Comparison of ENCODE assay signal across 20 cellular contexts in the genomic region with DNA sequence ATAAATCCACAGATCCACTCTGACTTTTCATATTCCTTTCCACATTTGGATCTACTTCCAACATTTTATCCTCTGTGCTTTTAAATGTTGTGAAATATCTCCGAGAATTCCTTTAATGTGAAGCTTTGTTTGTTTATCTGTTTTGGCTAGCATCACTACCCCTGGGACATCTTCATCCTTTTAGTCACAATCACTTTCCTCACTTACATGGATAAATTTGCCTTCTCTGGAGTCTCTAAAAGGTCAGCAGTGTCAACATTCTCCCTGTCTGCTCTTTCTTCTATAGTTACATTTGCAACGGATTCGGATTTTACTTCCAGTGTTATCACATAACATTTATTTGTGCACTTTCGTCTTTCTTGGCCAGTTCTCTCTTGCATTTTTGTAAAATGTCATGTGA. TPM values are rescaled to one million over a fixed set of nuclear protein-coding genes. Genes with fewer than 3 reads are reported as not detected.
DNase-seq lines count a peak whose midpoint lies in the region; ATAC-seq and TF ChIP-seq lines count a peak whose summit lies in the region.
"Had no signal": no experiment of that assay in that cellular context is flagged by ENCODE, and none has a peak within 500 bp of the region (broad histone marks: within the 10 kb centered on the region; RNA-seq: fewer than 3 reads in every experiment).

No MANE protein-coding gene starts in this region.

- BruUV-seq in Calu3 (replicated peaks; lab: Mats Ljungman, UMichigan) = no TSS peak

- POLR2A ChIA-PET in activated CD4-positive, alpha-beta memory T cell treated with anti-CD3 and anti-CD28 coated beads for 36 hours (lab: Charles Lee) = no interaction called here

- DNase-seq in Calu3 = no peak
- DNase-seq in SK-MEL-5 (ENCODE audit: low read depth, low spot score) = peak; percentile 29
- DNase-seq in epithelial cell of prostate (ENCODE audit: low read depth, low spot score) = no peak
- peak; percentile 3 for DNase-seq in medulla oblongata (ENCODE audit: extremely low spot score)
- DNase-seq in activated CD4-positive, alpha-beta memory T cell treated with anti-CD3 and anti-CD28 coated beads for 36 hours = no peak
- no peak for DNase-seq in ureter (ENCODE audit: low spot score)
- DNase-seq in activated naive CD4-positive, alpha-beta T cell treated with anti-CD3 and anti-CD28 coated beads for 36 hours = no peak
- DNase-seq: 8988T; CD4-positive, alpha-beta memory T cell; DMS53; DND-41; EL; H9 had no signal

- peak overlapping the region; percentile 86 for H3K27ac ChIP-seq in epithelial cell of prostate
- H3K27ac ChIP-seq: BLaER1, HL-60 had no signal

- H3K27ac Mint-ChIP-seq in Calu3 (ENCODE audit: unreplicated experiment) = peak overlapping the region; percentile 81
- no peak overlapping the region for H3K27ac Mint-ChIP-seq in activated CD4-positive, alpha-beta memory T cell treated with anti-CD3 and anti-CD28 coated beads for 36 hours
- H3K27ac Mint-ChIP-seq in activated naive CD4-positive, alpha-beta T cell treated with anti-CD3 and anti-CD28 coated beads for 36 hours = no peak overlapping the region
- H3K27ac Mint-ChIP-seq: CD14-positive monocyte; CD4-positive, alpha-beta memory T cell had no signal

- TF ChIP-seq CTCF in Calu3 (IDR thresholded peaks at IDR 0.05; ENCODE audit: unreplicated experiment) = no peak

- ATAC-seq in HG03571 (IDR thresholded peaks at IDR 0.05; ENCODE audit: unreplicated experiment) = no peak
- ATAC-seq: GM12878 had no signal

- H3K27me3 Mint-ChIP-seq in Calu3 (ENCODE audit: unreplicated experiment) = no peaks in the 10 kb centered on the region
- peaks cover 7% of the 10 kb centered on the region for H3K27me3 Mint-ChIP-seq in activated CD4-positive, alpha-beta memory T cell treated with anti-CD3 and anti-CD28 coated beads for 36 hours
- H3K27me3 Mint-ChIP-seq in activated naive CD4-positive, alpha-beta T cell treated with anti-CD3 and anti-CD28 coated beads for 36 hours (ENCODE audit: low read depth) = peaks cover 11% of the 10 kb centered on the region

- in situ Hi-C loops in SK-MEL-5 (cut with HindIII; ENCODE audit: low pct_unique_long_range_greater_than_20kb, low sequenced_read_pairs) = no loop called here

- no peaks in the 10 kb centered on the region for H3K9me3 Mint-ChIP-seq in Calu3 (ENCODE audit: low read depth, unreplicated experiment)
- no peaks in the 10 kb centered on the region for H3K9me3 Mint-ChIP-seq in activated CD4-positive, alpha-beta memory T cell treated with anti-CD3 and anti-CD28 coated beads for 36 hours
- H3K9me3 Mint-ChIP-seq in activated naive CD4-positive, alpha-beta T cell treated with anti-CD3 and anti-CD28 coated beads for 36 hours = no peaks in the 10 kb centered on the region
- H3K9me3 Mint-ChIP-seq: CD14-positive monocyte, H9 had no signal

- intact Hi-C loops in Calu3 (cut with micrococcal nuclease; ENCODE audit: unreplicated experiment) = no loop called here
- intact Hi-C loops in activated CD4-positive, alpha-beta memory T cell treated with anti-CD3 and anti-CD28 coated beads for 36 hours (cut with micrococcal nuclease) = no loop called here
- intact Hi-C loops in activated naive CD4-positive, alpha-beta T cell treated with anti-CD3 and anti-CD28 coated beads for 36 hours (cut with micrococcal nuclease) = no loop called here

- H3K36me3 Mint-ChIP-seq in Calu3 (ENCODE audit: insufficient read depth, unreplicated experiment) = no peaks in the 10 kb centered on the region
- no peaks in the 10 kb centered on the region for H3K36me3 Mint-ChIP-seq in activated CD4-positive, alpha-beta memory T cell treated with anti-CD3 and anti-CD28 coated beads for 36 hours
- H3K36me3 Mint-ChIP-seq in activated naive CD4-positive, alpha-beta T cell treated with anti-CD3 and anti-CD28 coated beads for 36 hours (ENCODE audit: low read depth) = no peaks in the 10 kb centered on the region
- H3K36me3 Mint-ChIP-seq: CD14-positive monocyte; CD4-positive, alpha-beta memory T cell had no signal

- CTCF ChIA-PET in Calu3 (lab: Charles Lee) = no interaction called here
- CTCF ChIA-PET in activated CD4-positive, alpha-beta memory T cell treated with anti-CD3 and anti-CD28 coated beads for 36 hours (lab: Charles Lee) = no interaction called here
- CTCF ChIA-PET in activated naive CD4-positive, alpha-beta T cell treated with anti-CD3 and anti-CD28 coated beads for 36 hours (lab: Charles Lee) = no interaction called here

- peaks cover 12% of the 10 kb centered on the region for H3K4me1 Mint-ChIP-seq in Calu3 (ENCODE audit: low read depth, unreplicated experiment)
- H3K4me1 Mint-ChIP-seq in activated CD4-positive, alpha-beta memory T cell treated with anti-CD3 and anti-CD28 coated beads for 36 hours (ENCODE audit: low read depth) = no peaks in the 10 kb centered on the region
- H3K4me1 Mint-ChIP-seq in activated naive CD4-positive, alpha-beta T cell treated with anti-CD3 and anti-CD28 coated beads for 36 hours (ENCODE audit: low read depth) = no peaks in the 10 kb centered on the region
- H3K4me1 Mint-ChIP-seq: CD14-positive monocyte; CD4-positive, alpha-beta memory T cell had no signal

- no peak overlapping the region for H3K4me3 Mint-ChIP-seq in Calu3 (ENCODE audit: low read depth, unreplicated experiment)
- no peak overlapping the region for H3K4me3 Mint-ChIP-seq in activated CD4-positive, alpha-beta memory T cell treated with anti-CD3 and anti-CD28 coated beads for 36 hours
- H3K4me3 Mint-ChIP-seq in activated naive CD4-positive, alpha-beta T cell treated with anti-CD3 and anti-CD28 coated beads for 36 hours = no peak overlapping the region
- H3K4me3 Mint-ChIP-seq: CD14-positive monocyte; CD4-positive, alpha-beta memory T cell; H9 had no signal

RNA-seq across cellular contexts. Expression of gene LRAT, which starts 34.2 kb away (rescaled TPM):
- total RNA-seq in Calu3 (2022) = 5.7 and 7.0 TPM in 2 replicates
- 10.3 and 12.7 TPM in 2 replicates for total RNA-seq in SK-MEL-5 (2014; rRNA removed; shearing (Covaris generic))
- polyA plus RNA-seq in SK-MEL-5 (2015; cell fraction: cytosol; rRNA removed) = 4.5 and 11.2 TPM in 2 replicates
- 62.6 and 67.0 TPM in 2 replicates for polyA plus RNA-seq in SK-MEL-5 (2015; cell fraction: nucleus; rRNA removed)
- total RNA-seq in activated CD4-positive, alpha-beta memory T cell treated with anti-CD3 and anti-CD28 coated beads for 36 hours = not detected
- total RNA-seq in ureter = 1.1 TPM
- not detected for total RNA-seq in activated naive CD4-positive, alpha-beta T cell treated with anti-CD3 and anti-CD28 coated beads for 36 hours
- total RNA-seq: CD4-positive, alpha-beta memory T cell; G401; GM12878 had no signal
- polyA plus RNA-seq: AG04450; CD14-positive monocyte; CD4-positive, alpha-beta memory T cell had no signal

Comparison
In these comparisons a context has a peak if more than half of its experiments do, and no peak if none do; other contexts are left out.
1. DNase-seq: peak in SK-MEL-5 (single experiment) and medulla oblongata (single experiment); none in Calu3 (single experiment), epithelial cell of prostate (single experiment), activated CD4-positive, alpha-beta memory T cell treated with anti-CD3 and anti-CD28 coated beads for 36 hours (single experiment), ureter (single experiment) and activated naive CD4-positive, alpha-beta T cell treated with anti-CD3 and anti-CD28 coated beads for 36 hours (single experiment).